ENCODE assay signal across 8 cellular contexts in genomic region chr1:181087400-181087901, GRCh38. TPM values are rescaled to one million over a fixed set of nuclear protein-coding genes. Genes with fewer than 3 reads are reported as not detected.
A peak's percentile ranks its signal among the peaks of the same experiment; 100 is the strongest.
DNase-seq lines count a peak whose midpoint lies in the region; ATAC-seq, FAIRE-seq and TF ChIP-seq lines count a peak whose summit lies in the region.

No MANE protein-coding gene starts in this region.

- POLR2A ChIA-PET in GM12878 (lab: Charles Lee) = interaction anchor here (0.6 to 10.4 kb wide), 9 partner anchors 16 to 64 kb away, joined by 3 to 142 read pairs (median 8); no protein-coding TSS in a partner anchor

- peaks cover 29% of the 10 kb centered on the region for H3K36me3 Mint-ChIP-seq in T-helper 1 cell treated with Interleukin-12 subunit alpha and Interleukin-12 subunit beta and Interleukin-4 antibody, amounts not matched to agents 30 μg/mL and 1 μg/mL, for 36 hours (ENCODE audit: low read depth)
- H3K36me3 Mint-ChIP-seq in stimulated activated memory B cell treated with anti-CD40 and anti-IgM and Interleukin-4, amounts not matched to agents 10 μg/mL and 1 μg/mL and 100 μg/mL, for 72 hours = peaks cover 38% of the 10 kb centered on the region

- no peak for TF ChIP-seq POLR2A in GM12878 (IDR thresholded peaks at IDR 0.05; ENCODE audit: low read depth, low read length)

- H3K4me3 ChIP-seq in GM12878 (peak overlapping the region; percentile 68), BE2C (ENCODE audit: low read depth, low read length) (no peak overlapping the region)

- SMC1A ChIA-PET in GM12878 (lab: Charles Lee; ENCODE audit: uncharacterized antibody, unreplicated experiment) = interaction anchor here (0.7 to 39.2 kb wide), 13 partner anchors 10 to 206 kb away, joined by 3 to 1399 read pairs (median 5); no protein-coding TSS in a partner anchor

- peak overlapping the region; percentile 99 for H3K4me3 Mint-ChIP-seq in T-helper 1 cell treated with Interleukin-12 subunit alpha and Interleukin-12 subunit beta and Interleukin-4 antibody, amounts not matched to agents 30 μg/mL and 1 μg/mL, for 36 hours
- peak overlapping the region; percentile 96 for H3K4me3 Mint-ChIP-seq in stimulated activated memory B cell treated with anti-CD40 and anti-IgM and Interleukin-4, amounts not matched to agents 10 μg/mL and 1 μg/mL and 100 μg/mL, for 72 hours

- H3K27me3 ChIP-seq in GM12878 (replicated peaks in 1 of 2; ENCODE audit: control insufficient read depth in 2 of 2, insufficient read depth in 2 of 2, low read length in 1 of 2) (no peaks in the 10 kb centered on the region), BE2C (no peaks in the 10 kb centered on the region)

- intact Hi-C loops in GM12878 (cut with micrococcal nuclease; ENCODE audit: unreplicated experiment) = loop anchor here (5.0 to 10.0 kb wide), 2 partner anchors 205 to 847 kb away; no protein-coding TSS in a partner anchor

- no peak for TF ChIP-seq RAD21 in GM12878 (IDR thresholded peaks at IDR 0.05; ENCODE audit: insufficient read depth, low read depth, low read length)

- peak overlapping the region; percentile 47 for H3K27ac ChIP-seq in GM12878 (ENCODE audit: control insufficient read depth, insufficient read depth)

- H3K79me2 ChIP-seq in GM12878 (ENCODE audit: control insufficient read depth, insufficient read depth, low read length) = peaks cover 50% of the 10 kb centered on the region

- no peak for DNase-seq in T-helper 1 cell
- peak; percentile 46 for DNase-seq in NOMO-1 treated with dmso at 0.1 percent for 144 hours (lab: John Stamatoyannopoulos, UW; ENCODE audit: unreplicated experiment)
- DNase-seq in GM12878 (ENCODE audit: low read depth, low spot score) = no peak
- no peak for DNase-seq in BE2C
- no peak for DNase-seq in NK-92 (lab: John Stamatoyannopoulos, UW; ENCODE audit: unreplicated experiment)

- no peak for TF ChIP-seq CTCF in GM12878 (IDR thresholded peaks at IDR 0.05 in 2 of 3, conservative IDR thresholded peaks at IDR 0.05 in 1 of 3; ENCODE audit: control insufficient read depth in 2 of 3, extremely low read depth in 1 of 3, insufficient read depth in 1 of 3, low read depth in 3 of 3, low read length in 3 of 3)
- no peak for TF ChIP-seq CTCF in BE2C (IDR thresholded peaks at IDR 0.05; ENCODE audit: low read depth, low read length)

- H3K4me1 Mint-ChIP-seq in T-helper 1 cell treated with Interleukin-12 subunit alpha and Interleukin-12 subunit beta and Interleukin-4 antibody, amounts not matched to agents 30 μg/mL and 1 μg/mL, for 36 hours (ENCODE audit: low read depth) = peaks cover 40% of the 10 kb centered on the region
- peaks cover 56% of the 10 kb centered on the region for H3K4me1 Mint-ChIP-seq in stimulated activated memory B cell treated with anti-CD40 and anti-IgM and Interleukin-4, amounts not matched to agents 10 μg/mL and 1 μg/mL and 100 μg/mL, for 72 hours

- no peak overlapping the region for H3K27ac Mint-ChIP-seq in T-helper 1 cell treated with Interleukin-12 subunit alpha and Interleukin-12 subunit beta and Interleukin-4 antibody, amounts not matched to agents 30 μg/mL and 1 μg/mL, for 36 hours
- H3K27ac Mint-ChIP-seq in stimulated activated memory B cell treated with anti-CD40 and anti-IgM and Interleukin-4, amounts not matched to agents 10 μg/mL and 1 μg/mL and 100 μg/mL, for 72 hours = peak overlapping the region; percentile 92

- no peaks in the 10 kb centered on the region; the same call in 2 of the 3 replicates for H3K9me3 ChIP-seq in GM12878 (replicated peaks; ENCODE audit: control insufficient read depth, insufficient read depth, low read length)
- H3K9me3 ChIP-seq in BE2C = no peaks in the 10 kb centered on the region

- peaks cover 0 to 6% of the 10 kb centered on the region in 2 experiments; a peak in 2 of 4 replicates for H3K36me3 ChIP-seq in GM12878 (ENCODE audit: control insufficient read depth in 2 of 2, insufficient read depth in 2 of 2, low read length in 1 of 2)
- no peaks in the 10 kb centered on the region for H3K36me3 ChIP-seq in BE2C

- peak overlapping the region; percentile 46 for H3K9ac ChIP-seq in GM12878 (ENCODE audit: control insufficient read depth, insufficient read depth, low read length)

- H4K20me1 ChIP-seq in GM12878 (ENCODE audit: control insufficient read depth, insufficient read depth) = no peaks in the 10 kb centered on the region

- TF ChIP-seq EP300 in GM12878 (IDR thresholded peaks at IDR 0.05; ENCODE audit: borderline replicate concordance in 1 of 2, control insufficient read depth in 1 of 2, low read depth in 2 of 2, low read length in 2 of 2) = no peak; a peak in 1 of 4 replicates

- peak overlapping the region; percentile 90 for H3K4me2 ChIP-seq in GM12878 (ENCODE audit: control insufficient read depth, insufficient read depth)

- peaks cover 14% of the 10 kb centered on the region for H3K27me3 Mint-ChIP-seq in T-helper 1 cell treated with Interleukin-12 subunit alpha and Interleukin-12 subunit beta and Interleukin-4 antibody, amounts not matched to agents 30 μg/mL and 1 μg/mL, for 36 hours (ENCODE audit: low read depth)
- no peaks in the 10 kb centered on the region for H3K27me3 Mint-ChIP-seq in stimulated activated memory B cell treated with anti-CD40 and anti-IgM and Interleukin-4, amounts not matched to agents 10 μg/mL and 1 μg/mL and 100 μg/mL, for 72 hours

- ATAC-seq in GM12878 (peak; percentile 31), HG03342 (IDR thresholded peaks at IDR 0.05; ENCODE audit: unreplicated experiment) (no peak)
- ATAC-seq in stimulated activated memory B cell treated with anti-CD40 and anti-IgM and Interleukin-4, amounts not matched to agents 10 μg/mL and 1 μg/mL and 100 μg/mL, for 72 hours = peak; percentile 52

- peak overlapping the region; percentile 49 for H2AFZ ChIP-seq in GM12878 (ENCODE audit: control insufficient read depth, low read depth, low read length)

- in situ Hi-C loops in GM12878 (cut with MboI) = loop anchor here (5.0 kb wide), 1 partner anchor 50 kb away; no protein-coding TSS in a partner anchor

- H3K9me3 Mint-ChIP-seq in T-helper 1 cell treated with Interleukin-12 subunit alpha and Interleukin-12 subunit beta and Interleukin-4 antibody, amounts not matched to agents 30 μg/mL and 1 μg/mL, for 36 hours = no peaks in the 10 kb centered on the region
- no peaks in the 10 kb centered on the region for H3K9me3 Mint-ChIP-seq in stimulated activated memory B cell treated with anti-CD40 and anti-IgM and Interleukin-4, amounts not matched to agents 10 μg/mL and 1 μg/mL and 100 μg/mL, for 72 hours

- BruUV-seq in GM12878 (replicated peaks; lab: Mats Ljungman, UMichigan) = no TSS peak

- RAD21 ChIA-PET in GM12878 (lab: Charles Lee; ENCODE audit: unreplicated experiment) = interaction anchor here (0.6 to 26.9 kb wide), 10 partner anchors 9 to 206 kb away, joined by 3 to 966 read pairs (median 4); partner anchors contain the start of gene MR1

- peaks cover 13% of the 10 kb centered on the region; the same call in 1 of the 2 replicates for H3K4me1 ChIP-seq in GM12878 (ENCODE audit: control insufficient read depth, insufficient read depth, low read length)
- no peaks in the 10 kb centered on the region for H3K4me1 ChIP-seq in BE2C

- 1% methylated on average over 8 of the region's 8 CpGs for WGBS in GM12878 (ENCODE audit: insufficient coverage, insufficient replicate concordance, low lambda C conversion rate, missing lambda C conversion rate)

- FAIRE-seq in GM12878 (lab: Jason Lieb, UNC) = no peak

- CTCF ChIA-PET in GM12878 (lab: Yijun Ruan, JAX) = interaction anchor here (0.8 to 38.4 kb wide), 7 partner anchors 11 to 206 kb away, joined by 3 to 1067 read pairs (median 5); no protein-coding TSS in a partner anchor

TF ChIP-seq in GM12878, 131 proteins besides CTCF, POLR2A, EP300 and RAD21 (continues in another document):
- no peak for TF ChIP-seq HDAC6 (IDR thresholded peaks at IDR 0.05; ENCODE audit: unreplicated experiment)

RNA-seq across cellular contexts. Expression of gene IER5, which starts 1.0 kb away (rescaled TPM):
- 88.8 and 93.7 TPM in 2 replicates for total RNA-seq in GM12878 (2013; cell fraction: nucleolus; rRNA removed)
- total RNA-seq in GM12878 (2014; rRNA removed) = 65.4 and 69.4 TPM in 2 replicates
- total RNA-seq in GM12878 (2014; rRNA removed; fragmentation: Illumina TruSeq; extraction: Trizol) = 32.7 and 34.9 TPM in 2 replicates
- 73.9 and 75.2 TPM in 2 replicates for total RNA-seq in GM12878 (2021)
- polyA plus RNA-seq in GM12878 (2011; ENCODE audit: low read depth) = 6.6 TPM
- polyA plus RNA-seq in GM12878 (2011; rRNA removed) = 36.4 and 44.1 TPM in 2 replicates
- polyA plus RNA-seq in GM12878 (2011; cell fraction: cytosol; rRNA removed) = 32.3 and 38.9 TPM in 2 replicates
- polyA plus RNA-seq in GM12878 (2011; cell fraction: nucleus; rRNA removed) = 59.7 and 70.4 TPM in 2 replicates
- 24.5 and 28.7 TPM in 2 replicates for polyA plus RNA-seq in GM12878 (2012)
- polyA plus RNA-seq in GM12878 (2014; fragmentation: Illumina TruSeq; extraction: Trizol) = 22.4 and 26.2 TPM in 2 replicates
- 10 to 100 TPM in 1 of 2 experiments, 1 to 10 TPM in 1; 6.2 to 19.5 TPM for polyA plus RNA-seq in GM12878 (2014; fragmentation: Nextera tagmentation; extraction: Ambion mirVana)
- 52.3 and 62.0 TPM in 2 replicates for polyA plus RNA-seq in GM12878 (2014; rRNA removed)
- polyA plus RNA-seq in GM12878 (2016; fragmentation: Nextera tagmentation; extraction: Ambion mirVana) = 10 to 100 TPM in 1 of 2 experiments, 1 to 10 TPM in 1; 4.3 to 11.7 TPM
- polyA minus RNA-seq in GM12878 (2011; rRNA and poly(A)+ RNA removed) = 30.4 and 44.0 TPM in 2 replicates
- 24.5 TPM in 2 replicates for polyA minus RNA-seq in GM12878 (2011; cell fraction: cytosol; rRNA and poly(A)+ RNA removed)
- polyA minus RNA-seq in GM12878 (2011; cell fraction: nucleus; rRNA and poly(A)+ RNA removed) = 69.0 and 99.9 TPM in 2 replicates
- 9.9 TPM for polyA plus RNA-seq in BE2C (2012; ENCODE audit: insufficient read depth, insufficient read length, low read depth)

RNA-seq across cellular contexts. Expression of gene MR1, which starts 53.7 kb away (rescaled TPM):
- total RNA-seq in GM12878 (2013; cell fraction: nucleolus; rRNA removed) = 81.0 and 93.9 TPM in 2 replicates
- total RNA-seq in GM12878 (2014; rRNA removed) (29.5 and 30.4 TPM in 2 replicates), GM12878 (2014; rRNA removed; fragmentation: Illumina TruSeq; extraction: Trizol) (32.2 and 32.3 TPM in 2 replicates), GM12878 (2021) (26.3 and 29.0 TPM in 2 replicates)
- polyA plus RNA-seq in GM12878 (2011; ENCODE audit: low read depth) = 21.6 TPM
- polyA plus RNA-seq in GM12878 (2011; rRNA removed) (65.9 and 71.7 TPM in 2 replicates), GM12878 (2014; fragmentation: Illumina TruSeq; extraction: Trizol) (40.0 and 42.3 TPM in 2 replicates), GM12878 (2014; fragmentation: Nextera tagmentation; extraction: Ambion mirVana) (10 to 100 TPM; 24.7 to 28.5 TPM), GM12878 (2014; rRNA removed) (24.3 and 29.2 TPM in 2 replicates), GM12878 (2016; fragmentation: Nextera tagmentation; extraction: Ambion mirVana) (10 to 100 TPM; 35.7 to 36.4 TPM)
- polyA plus RNA-seq in GM12878 (2011; cell fraction: cytosol; rRNA removed) = 42.6 and 46.8 TPM in 2 replicates
- 23.1 and 25.8 TPM in 2 replicates for polyA plus RNA-seq in GM12878 (2011; cell fraction: nucleus; rRNA removed)
- polyA plus RNA-seq in GM12878 (2012) = 20.0 and 23.8 TPM in 2 replicates
- polyA minus RNA-seq in GM12878 (2011; rRNA and poly(A)+ RNA removed) = 47.7 and 66.8 TPM in 2 replicates
- polyA minus RNA-seq in GM12878 (2011; cell fraction: cytosol; rRNA and poly(A)+ RNA removed) = 9.9 and 15.5 TPM in 2 replicates
- polyA minus RNA-seq in GM12878 (2011; cell fraction: nucleus; rRNA and poly(A)+ RNA removed) = 23.2 and 32.4 TPM in 2 replicates
- 0.28 TPM for polyA plus RNA-seq in BE2C (2012; ENCODE audit: insufficient read depth, insufficient read length, low read depth)
